Comparison of ENCODE assay signal across 11 cellular contexts in the genomic region with DNA sequence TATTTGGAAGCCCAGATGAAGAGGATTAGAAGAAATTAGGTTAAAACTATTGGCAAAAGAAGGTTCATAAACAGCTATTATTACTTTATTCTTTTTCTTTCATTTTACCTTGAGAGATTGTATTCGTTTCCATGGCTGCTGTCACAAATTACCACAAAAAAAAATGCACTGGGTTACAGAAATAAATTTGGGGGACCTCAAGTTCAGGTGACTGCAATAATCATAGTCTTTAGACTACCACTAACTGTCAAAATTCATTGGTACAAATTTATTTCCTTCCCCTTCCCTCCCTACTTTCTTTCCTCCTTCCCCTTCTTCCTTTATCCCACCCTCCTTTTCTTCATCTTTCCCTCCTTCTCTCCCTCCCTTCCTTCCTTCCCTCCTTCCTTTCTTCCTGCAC.
"Had no signal": no experiment of that assay in that cellular context is flagged by ENCODE, and none has a peak within 500 bp of the region (broad histone marks: within the 10 kb centered on the region; RNA-seq: fewer than 3 reads in every experiment).

No MANE protein-coding gene starts in this region.

- H3K27ac ChIP-seq: GM23248 had no signal

- H3K4me1 ChIP-seq: HAP-1 had no signal

- FAIRE-seq: H1, H54 had no signal

- H3K4me3 ChIP-seq: GM23248, GM23338, HAP-1 had no signal

- H3K9ac ChIP-seq: GM23248 had no signal

- DNase-seq: GM23248, GOT3, H7, H9, HCEC 1CT, HFFc6 had no signal

- H3K4me2 ChIP-seq: GM23338 had no signal

- H3K36me3 ChIP-seq: HAP-1 had no signal

- ATAC-seq: GM23338, HCT116 had no signal

- H2AFZ ChIP-seq: GM23248, GM23338 had no signal

- H3K9me3 ChIP-seq: HAP-1 had no signal
